Comparison of ENCODE assay signal across 8 cellular contexts in the genomic region with DNA sequence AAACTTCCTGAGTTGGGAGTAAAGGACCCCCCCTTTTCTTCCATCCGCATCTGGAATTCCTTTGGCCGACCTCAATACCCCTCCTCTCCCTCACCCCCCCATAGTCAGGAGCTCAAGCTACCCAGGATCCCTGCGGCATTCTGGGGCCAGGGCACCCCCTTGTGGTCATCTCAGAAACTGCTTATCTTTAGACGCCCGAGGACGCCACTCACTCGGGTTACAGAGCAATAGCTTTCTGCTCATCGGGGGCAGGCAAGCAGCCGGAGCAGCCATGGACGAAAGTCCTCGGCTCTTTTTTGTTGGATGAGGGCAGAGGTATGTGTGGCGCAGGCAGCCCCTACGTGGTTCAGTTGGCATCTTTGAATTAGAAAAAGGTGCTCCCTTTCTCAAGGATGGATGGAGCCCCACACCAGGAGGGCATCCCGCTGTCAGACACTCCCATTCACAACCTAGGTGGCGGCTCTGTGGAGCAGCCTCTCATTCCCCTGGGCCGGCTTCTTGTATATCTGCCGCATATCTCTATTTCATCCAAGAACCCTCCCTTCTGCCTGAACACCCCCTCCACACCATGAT. TPM values are rescaled to one million over a fixed set of nuclear protein-coding genes. Genes with fewer than 3 reads are reported as not detected.
A peak's percentile ranks its signal among the peaks of the same experiment; 100 is the strongest.
DNase-seq lines count a peak whose midpoint lies in the region; ATAC-seq and TF ChIP-seq lines count a peak whose summit lies in the region.

No MANE protein-coding gene starts in this region.

- intact Hi-C loops in right lobe of liver (cut with DNase I), result no loop called here

- WGBS in ectodermal cell, 2 experiments, result 7 to 8% methylated on average over 17 of the region's 17 CpGs
- 6% methylated on average over 12 of the region's 17 CpGs for WGBS in right lobe of liver (ENCODE audit: insufficient coverage, low coverage, low lambda C conversion rate, missing lambda C conversion rate)

- DNase-seq in AG04450 (ENCODE audit: low read depth, low spot score) (no peak), GM13977 (ENCODE audit: low spot score) (peak; percentile 89), NCI-H2227 (lab: John Stamatoyannopoulos, UW; ENCODE audit: unreplicated experiment) (peak; percentile 67), right lobe of liver (peak; percentile 61 to 68 (median 68))
- peak; percentile 69 for DNase-seq in activated CD4-positive, alpha-beta T cell treated with anti-CD3 and anti-CD28 coated beads, Interleukin-2, amount 50 U/mL, for 1 hour
- peak in 2 of 3 experiments; percentile 42 to 45 for DNase-seq in stimulated activated CD4-positive, alpha-beta T cell treated with anti-CD3 and anti-CD28 coated beads, TNF-alpha, amount 100 ng/mL, for 4 hours (ENCODE audit: low read depth in 3 of 3)

- H3K9me3 ChIP-seq in AG04450 (ENCODE audit: control insufficient read depth, insufficient read depth, low read length) (no peaks in the 10 kb centered on the region; the same call in 1 of the 2 replicates), ectodermal cell (ENCODE audit: control insufficient read depth, low read length) (no peaks in the 10 kb centered on the region), right lobe of liver (no peaks in the 10 kb centered on the region)

- TF ChIP-seq POLR2A in right lobe of liver (IDR thresholded peaks at IDR 0.05), result no peak

- H3K27me3 ChIP-seq in AG04450 (ENCODE audit: control insufficient read depth, insufficient read depth, low read length), result peaks cover 7% of the 10 kb centered on the region
- H3K27me3 ChIP-seq in ectodermal cell (ENCODE audit: control insufficient read depth, insufficient read depth, low read length, poor library complexity, severe bottlenecking), result peaks cover 40% of the 10 kb centered on the region
- no peaks in the 10 kb centered on the region for H3K27me3 ChIP-seq in right lobe of liver

- H3K36me3 ChIP-seq in ectodermal cell (ENCODE audit: control insufficient read depth, insufficient read depth, low read length) (peaks cover 5% of the 10 kb centered on the region), right lobe of liver (no peaks in the 10 kb centered on the region)

- peak; percentile 21 to 34 (median 24) for ATAC-seq in right lobe of liver
- ATAC-seq in GM19452 (IDR thresholded peaks at IDR 0.05; ENCODE audit: unreplicated experiment), result no peak

- POLR2A ChIA-PET in AG04450 (lab: Yijun Ruan, JAX), result interaction anchor here (0.6 to 2.8 kb wide), 23 partner anchors 10 to 427 kb away, joined by 3 to 34 read pairs (median 8); partner anchors contain the start of genes C2CD2L, CBL, DPAGT1 and MCAM

- peak overlapping the region; percentile 88 for H3K27ac ChIP-seq in AG04450 (ENCODE audit: low read depth, low read length)
- peak overlapping the region; percentile 90 for H3K27ac ChIP-seq in ectodermal cell (ENCODE audit: insufficient read depth, low read depth, low read length, poor library complexity, severe bottlenecking)
- H3K27ac ChIP-seq in right lobe of liver, result no peak overlapping the region

- H3K4me1 ChIP-seq in ectodermal cell (ENCODE audit: control insufficient read depth, insufficient read depth, low read length) (peaks cover 45% of the 10 kb centered on the region), right lobe of liver (peaks cover 0 to 28% (median 12%) of the 10 kb centered on the region in 4 donors)

- peak overlapping the region; percentile 64 for H3K4me3 ChIP-seq in AG04450 (ENCODE audit: low read depth, low read length)
- H3K4me3 ChIP-seq in ectodermal cell (ENCODE audit: insufficient read depth, low read depth, low read length), result peak overlapping the region; percentile 24
- no peak overlapping the region for H3K4me3 ChIP-seq in right lobe of liver

- CTCF ChIA-PET in AG04450 (lab: Charles Lee), result interaction anchor here (0.6 to 6.4 kb wide), 54 partner anchors 9 to 391 kb away, joined by 3 to 161 read pairs (median 5); partner anchors contain the start of genes C2CD2L, CBL, DPAGT1 and HINFP

- in situ Hi-C loops in GM13977 (cut with MboI; ENCODE audit: low pct_unique_long_range_greater_than_20kb, low sequenced_read_pairs, unreplicated experiment), result no loop called here

- TF ChIP-seq CTCF in AG04450 (IDR thresholded peaks at IDR 0.05; ENCODE audit: low read depth, low read length) (peak; percentile 90), GM13977 (IDR thresholded peaks at IDR 0.05; ENCODE audit: extremely low read depth, insufficient read depth, missing control alignments) (peak; percentile 77), right lobe of liver (IDR thresholded peaks at IDR 0.05) (peak; percentile 54 to 69 (median 66))

RNA-seq across cellular contexts. Expression of gene C1QTNF5, which starts 2.3 kb away (rescaled TPM):
- 8.3 and 10.9 TPM in 2 replicates for polyA plus RNA-seq in AG04450 (2011; rRNA removed)
- polyA minus RNA-seq in AG04450 (2011; rRNA and poly(A)+ RNA removed), result 4.3 and 4.9 TPM in 2 replicates
- 3.1 TPM for polyA plus RNA-seq in ectodermal cell (2013, experiment 1 of 4)
- polyA plus RNA-seq in ectodermal cell (2013, experiment 2 of 4), result 3.4 TPM
- polyA plus RNA-seq in ectodermal cell (2013, experiment 3 of 4), result 4.5 TPM
- 6.6 TPM for polyA plus RNA-seq in ectodermal cell (2013, experiment 4 of 4)
- total RNA-seq in right lobe of liver, result 1 to 10 TPM; 2.8 to 6.3 (median 4.8) TPM

RNA-seq across cellular contexts. Expression of gene RNF26, which starts 4.1 kb away (rescaled TPM):
- 27.1 and 35.3 TPM in 2 replicates for polyA plus RNA-seq in AG04450 (2011; rRNA removed)
- 38.4 and 59.5 TPM in 2 replicates for polyA minus RNA-seq in AG04450 (2011; rRNA and poly(A)+ RNA removed)
- 66.9 TPM for polyA plus RNA-seq in ectodermal cell (2013, experiment 1 of 4)
- 67.5 TPM for polyA plus RNA-seq in ectodermal cell (2013, experiment 2 of 4)
- polyA plus RNA-seq in ectodermal cell (2013, experiment 3 of 4), result 65.3 TPM
- polyA plus RNA-seq in ectodermal cell (2013, experiment 4 of 4), result 71.5 TPM
- 10 to 100 TPM; 12.9 to 18.1 (median 15.1) TPM for total RNA-seq in right lobe of liver

RNA-seq across cellular contexts. Expression of gene MFRP, which starts 8.1 kb away (rescaled TPM):
- not detected in 2 replicates for polyA plus RNA-seq in AG04450 (2011; rRNA removed)
- polyA minus RNA-seq in AG04450 (2011; rRNA and poly(A)+ RNA removed), result not detected in 2 replicates
- polyA plus RNA-seq in ectodermal cell (2013, experiment 1 of 4), result not detected
- polyA plus RNA-seq in ectodermal cell (2013, experiment 2 of 4), result 0.05 TPM
- polyA plus RNA-seq in ectodermal cell (2013, experiment 3 of 4), result not detected
- polyA plus RNA-seq in ectodermal cell (2013, experiment 4 of 4), result not detected
- total RNA-seq in right lobe of liver, result not detected

RNA-seq across cellular contexts. Expression of gene MCAM, which starts 21.5 kb away (rescaled TPM):
- 41.9 and 53.4 TPM in 2 replicates for polyA plus RNA-seq in AG04450 (2011; rRNA removed)
- 33.6 and 38.8 TPM in 2 replicates for polyA minus RNA-seq in AG04450 (2011; rRNA and poly(A)+ RNA removed)
- polyA plus RNA-seq in ectodermal cell (2013, experiment 1 of 4), result 22.8 TPM
- 36.1 TPM for polyA plus RNA-seq in ectodermal cell (2013, experiment 2 of 4)
- 21.1 TPM for polyA plus RNA-seq in ectodermal cell (2013, experiment 3 of 4)
- polyA plus RNA-seq in ectodermal cell (2013, experiment 4 of 4), result 23.8 TPM
- 10 to 100 TPM in 4 of 6 experiments, 1 to 10 TPM in 2; 1.8 to 28.7 (median 12.5) TPM for total RNA-seq in right lobe of liver

RNA-seq across cellular contexts. Expression of gene USP2, which starts 43.1 kb away (rescaled TPM):
- 0.32 and 0.46 TPM in 2 replicates for polyA plus RNA-seq in AG04450 (2011; rRNA removed)
- polyA minus RNA-seq in AG04450 (2011; rRNA and poly(A)+ RNA removed), result 0.35 and 1.0 TPM in 2 replicates
- 6.7 TPM for polyA plus RNA-seq in ectodermal cell (2013, experiment 1 of 4)
- 7.9 TPM for polyA plus RNA-seq in ectodermal cell (2013, experiment 2 of 4)
- 5.2 TPM for polyA plus RNA-seq in ectodermal cell (2013, experiment 3 of 4)
- 4.1 TPM for polyA plus RNA-seq in ectodermal cell (2013, experiment 4 of 4)
- 10 to 100 TPM in 2 of 6 experiments, 1 to 10 TPM in 4; 1.3 to 25.9 (median 4.6) TPM for total RNA-seq in right lobe of liver

Comparison
In these comparisons a context has a peak if more than half of its experiments do, and no peak if none do; other contexts are left out.
1. H3K27ac ChIP-seq: peak in AG04450 (single experiment) and ectodermal cell (single experiment); none in right lobe of liver (0 of 3).
2. H3K4me3 ChIP-seq: peak in AG04450 (single experiment) and ectodermal cell (single experiment); none in right lobe of liver (0 of 3).
3. Peak in every context shown above with its lines, with median percentiles within 50 percentile points of each other: CTCF ChIP-seq.